In the genomic region with DNA sequence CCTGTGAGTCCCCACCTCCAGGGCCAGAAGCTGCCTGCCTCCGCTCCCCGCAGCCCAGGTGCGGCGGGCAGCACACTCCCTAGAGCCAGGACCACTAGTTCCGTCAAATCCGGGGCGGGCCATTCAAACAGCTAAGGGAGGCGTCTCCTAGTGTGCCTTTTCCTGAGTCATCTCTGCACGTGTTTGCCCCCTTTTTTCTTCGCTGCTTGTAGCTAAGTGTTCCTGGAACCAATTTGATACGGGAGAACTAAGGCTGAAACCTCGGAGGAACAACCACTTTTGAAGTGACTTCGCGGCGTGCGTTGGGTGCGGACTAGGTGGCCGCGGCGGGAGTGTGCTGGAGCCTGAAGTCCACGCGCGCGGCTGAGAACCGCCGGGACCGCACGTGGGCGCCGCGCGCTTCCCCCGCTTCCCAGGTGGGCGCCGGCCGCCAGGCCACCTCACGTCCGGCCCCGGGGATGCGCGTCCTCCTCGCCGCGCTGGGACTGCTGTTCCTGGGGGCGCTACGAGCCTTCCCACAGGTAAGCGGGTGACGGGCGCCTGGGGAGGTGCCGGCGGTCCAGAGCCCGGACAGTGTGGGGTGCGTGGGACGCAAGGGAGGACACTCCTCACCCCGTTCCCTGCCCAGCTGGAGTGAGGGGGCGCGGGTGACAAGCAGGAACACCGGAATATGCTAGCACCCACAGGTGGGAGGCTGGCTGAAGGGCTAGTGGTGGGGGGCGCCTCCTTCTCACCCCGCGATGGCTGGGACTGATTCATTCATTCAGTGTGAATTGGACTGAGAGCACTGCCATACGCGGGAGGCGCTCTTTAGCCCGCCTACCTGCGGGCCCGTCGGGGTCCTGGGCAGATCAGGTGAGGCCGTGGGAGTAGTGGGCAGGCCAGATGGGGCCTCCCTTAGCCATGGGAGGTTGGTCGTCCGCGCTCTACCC, we compare ENCODE assay signal across 9 cellular contexts. TPM values are rescaled to one million over a fixed set of nuclear protein-coding genes. Genes with fewer than 3 reads are reported as not detected.
A peak's percentile ranks its signal among the peaks of the same experiment; 100 is the strongest.
DNase-seq lines count a peak whose midpoint lies in the region; ATAC-seq and TF ChIP-seq lines count a peak whose summit lies in the region.
"Had no signal": no experiment of that assay in that cellular context is flagged by ENCODE, and none has a peak within 500 bp of the region (broad histone marks: within the 10 kb centered on the region; RNA-seq: fewer than 3 reads in every experiment).

A gene (plus strand): TSS at position 163 of the 932 bp plus-strand sequence. CDS start 296 bp downstream, at position 459.

- no peak within 1 kb of the TSS for H3K27ac ChIP-seq in hepatocyte
- H3K27ac ChIP-seq: esophagus squamous epithelium had no signal

- H3K4me3 ChIP-seq in hepatocyte = no peak within 1 kb of the TSS

- CTCF ChIA-PET in activated CD4-positive, alpha-beta T cell treated with anti-CD3 and anti-CD28 coated beads for 36 hours (lab: Charles Lee) = interaction anchor here (0.6 to 1.1 kb wide), 3 partner anchors 13 to 154 kb away, joined by 3 to 7 read pairs (median 3); no protein-coding TSS in a partner anchor
- CTCF ChIA-PET in activated CD8-positive, alpha-beta T cell treated with anti-CD3 and anti-CD28 coated beads for 36 hours (lab: Charles Lee) = interaction anchor here (1.0 to 1.1 kb wide), 2 partner anchors 16 kb away, joined by 3 read pairs; no protein-coding TSS in a partner anchor

- POLR2A ChIA-PET in activated CD4-positive, alpha-beta T cell treated with anti-CD3 and anti-CD28 coated beads for 36 hours (lab: Charles Lee) = interaction anchor here (1.4 kb wide), 1 partner anchor 155 kb away, joined by 10 read pairs; no protein-coding TSS in a partner anchor
- POLR2A ChIA-PET in activated CD8-positive, alpha-beta T cell treated with anti-CD3 and anti-CD28 coated beads for 36 hours (lab: Charles Lee) = interaction anchor here (0.8 to 6.4 kb wide), 4 partner anchors 16 to 155 kb away, joined by 3 to 43 read pairs (median 3); a partner anchor contains a TSS

- no peaks in the 10 kb centered on the region for H3K36me3 ChIP-seq in hepatocyte (replicated peaks; ENCODE audit: insufficient read depth, low read depth)
- H3K36me3 ChIP-seq: esophagus squamous epithelium had no signal

- no peak for TF ChIP-seq CTCF in activated CD8-positive, alpha-beta T cell treated with anti-CD3 and anti-CD28 coated beads for 36 hours (IDR thresholded peaks at IDR 0.05)
- TF ChIP-seq CTCF in hepatocyte (IDR thresholded peaks at IDR 0.05; ENCODE audit: poor library complexity) = no peak

- H3K4me1 ChIP-seq in hepatocyte (ENCODE audit: insufficient read depth) = peaks cover 10% of the 10 kb centered on the region

- peak; percentile 11 for ATAC-seq in activated CD4-positive, alpha-beta T cell treated with anti-CD3 and anti-CD28 coated beads for 36 hours
- peak; percentile 43 for ATAC-seq in activated CD8-positive, alpha-beta T cell treated with anti-CD3 and anti-CD28 coated beads for 36 hours
- no peak for ATAC-seq in stimulated activated naive CD8-positive, alpha-beta T cell treated with anti-CD3 and anti-CD28 coated beads, Interleukin-15, amount 100 ng/mL, for 72 hours
- ATAC-seq in GM18907 (IDR thresholded peaks at IDR 0.05; ENCODE audit: unreplicated experiment) = no peak

- no peaks in the 10 kb centered on the region for H3K79me2 ChIP-seq in hepatocyte

- peak within 1 kb of the TSS; percentile 70 for H3K4me2 ChIP-seq in hepatocyte

- 6% methylated on average over 70 of the region's 72 CpGs for WGBS in hepatocyte (ENCODE audit: low lambda C conversion rate, missing lambda C conversion rate)

- peaks cover 35% of the 10 kb centered on the region for H3K27me3 Mint-ChIP-seq in activated CD4-positive, alpha-beta T cell treated with anti-CD3 and anti-CD28 coated beads for 36 hours
- H3K27me3 Mint-ChIP-seq in activated CD8-positive, alpha-beta T cell treated with anti-CD3 and anti-CD28 coated beads for 36 hours = peaks cover 54% of the 10 kb centered on the region
- peaks cover 81% of the 10 kb centered on the region for H3K27me3 Mint-ChIP-seq in stimulated activated naive CD8-positive, alpha-beta T cell treated with anti-CD3 and anti-CD28 coated beads, Interleukin-15, amount 100 ng/mL, for 72 hours

- H3K27me3 ChIP-seq in hepatocyte = peaks cover 56% of the 10 kb centered on the region

- H4K20me1 ChIP-seq in hepatocyte (ENCODE audit: insufficient read depth, poor library complexity, severe bottlenecking) = no peaks in the 10 kb centered on the region

- peaks cover 72% of the 10 kb centered on the region for H3K4me1 Mint-ChIP-seq in activated CD4-positive, alpha-beta T cell treated with anti-CD3 and anti-CD28 coated beads for 36 hours
- peaks cover 55% of the 10 kb centered on the region for H3K4me1 Mint-ChIP-seq in activated CD8-positive, alpha-beta T cell treated with anti-CD3 and anti-CD28 coated beads for 36 hours (ENCODE audit: low read depth)
- H3K4me1 Mint-ChIP-seq in stimulated activated naive CD8-positive, alpha-beta T cell treated with anti-CD3 and anti-CD28 coated beads, Interleukin-15, amount 100 ng/mL, for 72 hours = peaks cover 71% of the 10 kb centered on the region

- peak within 1 kb of the TSS; percentile 78 for H3K4me3 Mint-ChIP-seq in activated CD4-positive, alpha-beta T cell treated with anti-CD3 and anti-CD28 coated beads for 36 hours
- H3K4me3 Mint-ChIP-seq in activated CD8-positive, alpha-beta T cell treated with anti-CD3 and anti-CD28 coated beads for 36 hours = peak within 1 kb of the TSS; percentile 58
- peak within 1 kb of the TSS; percentile 72 to 78 for H3K4me3 Mint-ChIP-seq in stimulated activated naive CD8-positive, alpha-beta T cell treated with anti-CD3 and anti-CD28 coated beads, Interleukin-15, amount 100 ng/mL, for 72 hours

- H3K9me2 ChIP-seq in hepatocyte (replicated peaks; ENCODE audit: insufficient read depth) = no peaks in the 10 kb centered on the region

- peak; percentile 77 for DNase-seq in activated CD4-positive, alpha-beta T cell treated with anti-CD3 and anti-CD28 coated beads for 36 hours
- no peak for DNase-seq in activated CD4-positive, alpha-beta T cell treated with anti-CD3 and anti-CD28 coated beads, Interleukin-2, amount 50 U/mL, for 1 hour
- peak; percentile 82 for DNase-seq in activated CD8-positive, alpha-beta T cell treated with anti-CD3 and anti-CD28 coated beads for 36 hours
- DNase-seq in hepatocyte (ENCODE audit: low spot score) = no peak
- DNase-seq in stimulated activated naive CD8-positive, alpha-beta T cell treated with anti-CD3 and anti-CD28 coated beads, Interleukin-15, amount 100 ng/mL, for 72 hours = peak in 1 of 2 donors; percentile 49
- DNase-seq in NAMALWA (ENCODE audit: low spot score) = no peak
- DNase-seq in NCI-H2029 treated with DMSO at 0.1 percent for 48 hours (lab: John Stamatoyannopoulos, UW) = no peak
- DNase-seq: esophagus squamous epithelium had no signal

- intact Hi-C loops in activated CD4-positive, alpha-beta T cell treated with anti-CD3 and anti-CD28 coated beads for 36 hours (cut with DNase I, micrococcal nuclease) = loop anchor here in 1 of 2 experiments (5.0 kb wide), 1 partner anchor 156 kb away; no protein-coding TSS in a partner anchor
- intact Hi-C loops in activated CD8-positive, alpha-beta T cell treated with anti-CD3 and anti-CD28 coated beads for 36 hours (cut with micrococcal nuclease) = no loop called here

- H3K27ac Mint-ChIP-seq in activated CD4-positive, alpha-beta T cell treated with anti-CD3 and anti-CD28 coated beads for 36 hours = peak within 1 kb of the TSS; percentile 78
- peak within 1 kb of the TSS; percentile 36 for H3K27ac Mint-ChIP-seq in activated CD8-positive, alpha-beta T cell treated with anti-CD3 and anti-CD28 coated beads for 36 hours
- H3K27ac Mint-ChIP-seq in stimulated activated naive CD8-positive, alpha-beta T cell treated with anti-CD3 and anti-CD28 coated beads, Interleukin-15, amount 100 ng/mL, for 72 hours = no peak within 1 kb of the TSS

- no peaks in the 10 kb centered on the region for H3K9me3 ChIP-seq in hepatocyte (ENCODE audit: low read depth)
- H3K9me3 ChIP-seq: esophagus squamous epithelium had no signal

- H3K36me3 Mint-ChIP-seq in activated CD4-positive, alpha-beta T cell treated with anti-CD3 and anti-CD28 coated beads for 36 hours (ENCODE audit: low read depth) = peaks cover 15% of the 10 kb centered on the region
- no peaks in the 10 kb centered on the region for H3K36me3 Mint-ChIP-seq in activated CD8-positive, alpha-beta T cell treated with anti-CD3 and anti-CD28 coated beads for 36 hours (ENCODE audit: low read depth)

- H3K9me3 Mint-ChIP-seq in activated CD4-positive, alpha-beta T cell treated with anti-CD3 and anti-CD28 coated beads for 36 hours (ENCODE audit: low read depth) = peaks cover 2% of the 10 kb centered on the region
- H3K9me3 Mint-ChIP-seq in activated CD8-positive, alpha-beta T cell treated with anti-CD3 and anti-CD28 coated beads for 36 hours = no peaks in the 10 kb centered on the region
- H3K9me3 Mint-ChIP-seq in stimulated activated naive CD8-positive, alpha-beta T cell treated with anti-CD3 and anti-CD28 coated beads, Interleukin-15, amount 100 ng/mL, for 72 hours = no peaks in the 10 kb centered on the region

- no peak within 1 kb of the TSS for H2AFZ ChIP-seq in hepatocyte

RNA-seq across cellular contexts. Expression of the gene that starts here (rescaled TPM):
- 10 to 100 TPM; 15.7 to 16.3 TPM for total RNA-seq in activated CD4-positive, alpha-beta T cell treated with anti-CD3 and anti-CD28 coated beads for 36 hours
- 1 to 10 TPM; 1.5 to 1.8 TPM for total RNA-seq in activated CD8-positive, alpha-beta T cell treated with anti-CD3 and anti-CD28 coated beads for 36 hours
- total RNA-seq in hepatocyte = not detected in 2 replicates
- not detected in 2 replicates for polyA plus RNA-seq in hepatocyte

Comparison
In these comparisons a context has a peak if more than half of its experiments do, and no peak if none do; other contexts are left out.
1. RNA of the gene that starts here (total RNA-seq): 15.7 to 16.3 TPM in activated CD4-positive, alpha-beta T cell treated with anti-CD3 and anti-CD28 coated beads for 36 hours; 1.5 to 1.8 TPM in activated CD8-positive, alpha-beta T cell treated with anti-CD3 and anti-CD28 coated beads for 36 hours and not detected in hepatocyte; every median in the first group is over 4 times any median in the second.
2. DNase-seq: peak in activated CD4-positive, alpha-beta T cell treated with anti-CD3 and anti-CD28 coated beads for 36 hours (single experiment) and activated CD8-positive, alpha-beta T cell treated with anti-CD3 and anti-CD28 coated beads for 36 hours (single experiment); none in activated CD4-positive, alpha-beta T cell treated with anti-CD3 and anti-CD28 coated beads, Interleukin-2, amount 50 U/mL, for 1 hour (single experiment), hepatocyte (single experiment), NAMALWA (single experiment) and NCI-H2029 treated with DMSO at 0.1 percent for 48 hours (single experiment).
3. ATAC-seq: peak in activated CD4-positive, alpha-beta T cell treated with anti-CD3 and anti-CD28 coated beads for 36 hours (single experiment) and activated CD8-positive, alpha-beta T cell treated with anti-CD3 and anti-CD28 coated beads for 36 hours (single experiment); none in stimulated activated naive CD8-positive, alpha-beta T cell treated with anti-CD3 and anti-CD28 coated beads, Interleukin-15, amount 100 ng/mL, for 72 hours (single experiment) and GM18907 (single experiment).
4. H3K27ac Mint-ChIP-seq: peak in activated CD4-positive, alpha-beta T cell treated with anti-CD3 and anti-CD28 coated beads for 36 hours (single experiment) and activated CD8-positive, alpha-beta T cell treated with anti-CD3 and anti-CD28 coated beads for 36 hours (single experiment); none in stimulated activated naive CD8-positive, alpha-beta T cell treated with anti-CD3 and anti-CD28 coated beads, Interleukin-15, amount 100 ng/mL, for 72 hours (0 of 2).
5. Peak in every context shown above with its lines, with median percentiles within 50 percentile points of each other: H3K4me3 Mint-ChIP-seq.